ENCODE assay signal across 1 cellular context in genomic region chr9:119304566-119304965, GRCh38.
TF ChIP-seq lines count a peak whose summit lies in the region.

No MANE protein-coding gene starts in this region.

TF ChIP-seq in WTC11, 78 proteins besides CTCF, POLR2A, EP300 and RAD21 (continued from another document):
- no peak for TF ChIP-seq FOXP4 (CRISPR knock-in tag; IDR thresholded peaks at IDR 0.05)
